In the genomic region with DNA sequence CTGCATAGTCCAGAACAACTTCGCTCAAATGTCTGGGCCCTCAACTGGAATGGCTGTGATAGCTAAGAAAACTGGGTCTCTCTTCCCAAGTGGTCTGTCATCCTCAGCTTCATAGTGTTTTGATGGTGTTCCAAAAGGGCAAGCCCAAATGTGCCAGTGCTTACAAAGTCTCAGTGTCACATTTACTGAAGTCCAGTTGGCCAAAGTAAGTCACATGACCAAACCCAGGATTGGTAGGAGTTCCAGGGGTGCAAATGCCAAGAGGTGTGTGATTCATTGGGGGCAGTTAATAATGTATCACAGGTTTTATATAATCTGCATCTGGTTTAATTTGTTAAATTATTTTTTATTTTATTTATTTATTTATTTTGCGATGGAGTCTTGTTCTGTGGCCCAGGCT, we compare ENCODE assay signal across 19 cellular contexts.
"Had no signal": no experiment of that assay in that cellular context is flagged by ENCODE, and none has a peak within 500 bp of the region (broad histone marks: within the 10 kb centered on the region; RNA-seq: fewer than 3 reads in every experiment).

No MANE protein-coding gene starts in this region.

- H3K27ac ChIP-seq: brain microvascular endothelial cell, coronary artery, gastrocnemius medialis, left lung, spleen, testis, upper lobe of left lung had no signal

- H3K27ac Mint-ChIP-seq: activated B cell treated with CpG ODN at 0.5 μM for 24 hours; stimulated activated memory B cell treated with anti-CD40 and anti-IgM and Interleukin-4, amounts not matched to agents 10 μg/mL and 1 μg/mL and 100 μg/mL, for 72 hours had no signal

- H3K36me3 Mint-ChIP-seq: stimulated activated memory B cell treated with anti-CD40 and anti-IgM and Interleukin-4, amounts not matched to agents 10 μg/mL and 1 μg/mL and 100 μg/mL, for 72 hours had no signal

- H3K27me3 Mint-ChIP-seq: activated B cell treated with CpG ODN at 0.5 μM for 24 hours; stimulated activated memory B cell treated with anti-CD40 and anti-IgM and Interleukin-4, amounts not matched to agents 10 μg/mL and 1 μg/mL and 100 μg/mL, for 72 hours had no signal

- H3K27me3 ChIP-seq: brain microvascular endothelial cell, gastrocnemius medialis, left lung, spleen, testis, upper lobe of left lung had no signal

- H3K9me3 ChIP-seq: gastrocnemius medialis, left lung, spleen, testis, upper lobe of left lung had no signal

- ATAC-seq: activated T-cell treated with anti-CD3 and anti-CD28 coated beads, Interleukin-2, amount 50 U/mL, for 4 hours; gastrocnemius medialis; left lung; stimulated activated memory B cell treated with anti-CD40 and anti-IgM and Interleukin-4, amounts not matched to agents 10 μg/mL and 1 μg/mL and 100 μg/mL, for 72 hours had no signal

- H3K9me3 Mint-ChIP-seq: activated B cell treated with CpG ODN at 0.5 μM for 24 hours; activated T-cell treated with anti-CD3 and anti-CD28 coated beads, Interleukin-2, amount 50 U/mL, for 4 hours; stimulated activated memory B cell treated with anti-CD40 and anti-IgM and Interleukin-4, amounts not matched to agents 10 μg/mL and 1 μg/mL and 100 μg/mL, for 72 hours had no signal

- H3K4me3 Mint-ChIP-seq: activated B cell treated with CpG ODN at 0.5 μM for 24 hours; activated T-cell treated with anti-CD3 and anti-CD28 coated beads, Interleukin-2, amount 50 U/mL, for 4 hours; stimulated activated memory B cell treated with anti-CD40 and anti-IgM and Interleukin-4, amounts not matched to agents 10 μg/mL and 1 μg/mL and 100 μg/mL, for 72 hours had no signal

- H3K4me1 ChIP-seq: testis had no signal

- DNase-seq: activated B cell treated with CpG ODN at 0.5 μM for 24 hours; activated CD4-positive, alpha-beta T cell treated with anti-CD3 and anti-CD28 coated beads for 4 hours; activated CD8-positive, alpha-beta memory T cell treated with anti-CD3 and anti-CD28 coated beads, Interleukin-2, amount 50 U/mL, for 4 hours; activated effector memory CD4-positive, alpha-beta T cell treated with anti-CD3 and anti-CD28 coated beads, Interleukin-2, amount 50 U/mL, for 16 hours; activated T-cell treated with anti-CD3 and anti-CD28 coated beads, Interleukin-2, amount 50 U/mL, for 4 hours; aorta; brain microvascular endothelial cell; central memory CD4-positive, alpha-beta T cell; gastrocnemius medialis; head of caudate nucleus; midbrain; occipital lobe; spleen; stimulated activated CD4-positive, alpha-beta T cell treated with anti-CD3 and anti-CD28 coated beads, Interleukin-4, amount 100 ng/mL, for 4 hours; testis; upper lobe of left lung had no signal

- H3K4me3 ChIP-seq: coronary artery, gastrocnemius medialis, left lung, spleen, testis, upper lobe of left lung had no signal

- H3K36me3 ChIP-seq: brain microvascular endothelial cell, gastrocnemius medialis, left lung, spleen, upper lobe of left lung had no signal
